9 cellular contexts compared by ENCODE assay signal in genomic region chr11:9137293-9138132, GRCh38. TPM values are rescaled to one million over a fixed set of nuclear protein-coding genes. Genes with fewer than 3 reads are reported as not detected.
DNase-seq lines count a peak whose midpoint lies in the region; ATAC-seq and TF ChIP-seq lines count a peak whose summit lies in the region.
"Had no signal": no experiment of that assay in that cellular context is flagged by ENCODE, and none has a peak within 500 bp of the region (broad histone marks: within the 10 kb centered on the region; RNA-seq: fewer than 3 reads in every experiment).

No MANE protein-coding gene starts in this region.

- H3K9ac ChIP-seq in neural cell (ENCODE audit: low read length), result peak overlapping the region; percentile 6

- peak; percentile 95 for TF ChIP-seq RAD21 in neural cell (conservative IDR thresholded peaks at IDR 0.05)

- TF ChIP-seq EP300 in neural cell (conservative IDR thresholded peaks at IDR 0.05; ENCODE audit: poor library complexity, severe bottlenecking), result no peak

- H3K4me3 ChIP-seq in PC-9 (no peak overlapping the region), neural cell (ENCODE audit: low read length) (no peak overlapping the region)

- ATAC-seq in GM21423 (IDR thresholded peaks at IDR 0.05; ENCODE audit: unreplicated experiment), result peak; percentile 88

- POLR2A ChIA-PET in PC-9 (lab: Charles Lee; ENCODE audit: unreplicated experiment), result interaction anchor here (0.6 kb wide), 1 partner anchor 481 kb away, joined by 9 read pairs; no protein-coding TSS in a partner anchor

- H2AFZ ChIP-seq in PC-9 (no peak overlapping the region), neural cell (ENCODE audit: low read depth, low read length) (no peak overlapping the region)

- CTCF ChIA-PET in PC-9 (lab: Charles Lee), result interaction anchor here (0.6 to 1.1 kb wide), 5 partner anchors 122 to 687 kb away, joined by 3 to 13 read pairs (median 4); no protein-coding TSS in a partner anchor

- peaks cover 40% of the 10 kb centered on the region for H3K4me1 ChIP-seq in PC-9 (replicated peaks; ENCODE audit: insufficient read depth)

- peak; percentile 92 for TF ChIP-seq CTCF in PC-9 (conservative IDR thresholded peaks at IDR 0.05)
- peak; percentile 96 for TF ChIP-seq CTCF in neural cell (IDR thresholded peaks at IDR 0.05; ENCODE audit: poor library complexity, severe bottlenecking)

- peak overlapping the region; percentile 67 for H3K4me2 ChIP-seq in PC-9
- no peak overlapping the region for H3K4me2 ChIP-seq in neural cell (ENCODE audit: low read length)

- DNase-seq in Caki2 (ENCODE audit: low read depth) (peak; percentile 81), KG1 (lab: John Stamatoyannopoulos, UW) (peak; percentile 59), PC-9 (peak; percentile 56 to 71), activated T-helper 1 cell treated with Interleukin-2 at 50 U/mL for 16 hours (ENCODE audit: low read depth) (peak; percentile 41), fibroblast of gingiva (ENCODE audit: low read depth) (peak; percentile 44), stromal cell of bone marrow (ENCODE audit: low read depth) (peak; percentile 35)

- H3K36me3 ChIP-seq in PC-9 (ENCODE audit: low read depth) (no peaks in the 10 kb centered on the region), neural cell (ENCODE audit: insufficient read depth, low read length) (peaks cover 4% of the 10 kb centered on the region)

- H3K9me2 ChIP-seq in PC-9 (ENCODE audit: insufficient read depth) (no peaks in the 10 kb centered on the region), neural cell (ENCODE audit: insufficient read depth, low read length) (no peaks in the 10 kb centered on the region)

- H3K27ac ChIP-seq in PC-9 (no peak overlapping the region), neural cell (ENCODE audit: low read length) (no peak overlapping the region)

- H3F3A ChIP-seq in PC-9 (ENCODE audit: insufficient read depth, low read depth) (peaks cover 17% of the 10 kb centered on the region), neural cell (ENCODE audit: insufficient read depth, low read length, poor library complexity, severe bottlenecking) (no peaks in the 10 kb centered on the region)

- no peaks in the 10 kb centered on the region for H4K20me1 ChIP-seq in PC-9 (ENCODE audit: insufficient read depth)
- H4K20me1 ChIP-seq in neural cell (ENCODE audit: insufficient read depth), result no peaks in the 10 kb centered on the region

- in situ Hi-C loops in Caki2 (cut with HindIII; ENCODE audit: low pct_unique_long_range_greater_than_20kb, low sequenced_read_pairs), result no loop called here

- BruUV-seq in PC-9 (replicated peaks; lab: Mats Ljungman, UMichigan), result no TSS peak

- intact Hi-C loops in PC-9 (cut with micrococcal nuclease; ENCODE audit: unreplicated experiment), result loop anchor here (5.0 kb wide), 2 partner anchors 120 to 225 kb away; partner anchors contain the start of gene AKIP1

- H3K27me3 ChIP-seq in PC-9 (ENCODE audit: insufficient read depth, low read depth), result no peaks in the 10 kb centered on the region
- no peaks in the 10 kb centered on the region for H3K27me3 ChIP-seq in neural cell (ENCODE audit: insufficient read depth, low read depth, low read length)

- H3K9me3 ChIP-seq in PC-9 (ENCODE audit: insufficient read depth, low read depth) (no peaks in the 10 kb centered on the region), neural cell (ENCODE audit: low read length) (no peaks in the 10 kb centered on the region)

- H3K79me2 ChIP-seq in PC-9 (ENCODE audit: low read depth) (no peaks in the 10 kb centered on the region), neural cell (replicated peaks; ENCODE audit: insufficient read depth, low read length) (no peaks in the 10 kb centered on the region)

TF ChIP-seq in neural cell, 6 proteins besides CTCF, POLR2A, EP300 and RAD21:
- TF ChIP-seq REST (IDR thresholded peaks at IDR 0.05; ENCODE audit: borderline replicate concordance) (no peak), MXI1 (conservative IDR thresholded peaks at IDR 0.05; ENCODE audit: poor library complexity, severe bottlenecking) (peak; percentile 42), SMC3 (conservative IDR thresholded peaks at IDR 0.05; ENCODE audit: poor library complexity) (peak; percentile 94), EZH2 (IDR thresholded peaks at IDR 0.05; ENCODE audit: borderline replicate concordance, insufficient read depth, low read length, poor library complexity, severe bottlenecking) (no peak), POLR2AphosphoS5 (IDR thresholded peaks at IDR 0.05) (no peak)
TF ChIP-seq in neural cell: peak in this region for 2.

RNA-seq across cellular contexts. Expression of gene SCUBE2, which starts 46.1 kb away (rescaled TPM):
- 4.3 TPM in 1 of 2 replicates, not detected in the other for total RNA-seq in Caki2 (2014; rRNA removed; shearing (Covaris generic); ENCODE audit: low replicate concordance)
- total RNA-seq in PC-9 (2021), result not detected in 2 replicates
- 2.6 and 9.9 TPM in 2 replicates for polyA plus RNA-seq in neural cell
- polyA minus RNA-seq in neural cell, result 11.0 and 11.5 TPM in 2 replicates
- total RNA-seq: activated CD8-positive, alpha-beta memory T cell treated with anti-CD3 and anti-CD28 coated beads for 36 hours had no signal
